Comparison of ENCODE assay signal across 30 cellular contexts in genomic region chr11:733072-733471, GRCh38.
"Had no signal": no experiment of that assay in that cellular context is flagged by ENCODE, and none has a peak within 500 bp of the region (broad histone marks: within the 10 kb centered on the region; RNA-seq: fewer than 3 reads in every experiment).

No MANE protein-coding gene starts in this region.

- H3K4me3 ChIP-seq: colonic mucosa, gastrocnemius medialis, left lung, mucosa of descending colon, neural progenitor cell, ovary, psoas muscle, skin epidermis, spleen, thoracic aorta, tibial nerve, upper lobe of right lung, uterus had no signal

- H3K9me3 Mint-ChIP-seq: dendritic cell treated with granulocyte-macrophage colony-stimulating factor and Interleukin-4, amounts not matched to agents 40 ng/mL and 50 ng/mL, for 4 days; mesothelial cell of epicardium; naive B cell; stimulated activated naive B cell treated with anti-CD40 and anti-IgM and Interleukin-4, amounts not matched to agents 10 μg/mL and 1 μg/mL and 100 μg/mL, for 72 hours; stimulated activated naive CD8-positive, alpha-beta T cell treated with anti-CD3 and anti-CD28 coated beads, Interleukin-15, Interleukin-2, amounts not matched to agents 100 ng/mL and 50 ng/mL, for 24 hours had no signal

- H3K4me1 Mint-ChIP-seq: endodermal cell had no signal

- H3K4me3 Mint-ChIP-seq: dendritic cell treated with granulocyte-macrophage colony-stimulating factor and Interleukin-4, amounts not matched to agents 40 ng/mL and 50 ng/mL, for 4 days; endodermal cell; mesothelial cell of epicardium; naive B cell; nephron; neural progenitor cell; stimulated activated naive B cell treated with anti-CD40 and anti-IgM and Interleukin-4, amounts not matched to agents 10 μg/mL and 1 μg/mL and 100 μg/mL, for 72 hours; stimulated activated naive CD8-positive, alpha-beta T cell treated with anti-CD3 and anti-CD28 coated beads, Interleukin-15, Interleukin-2, amounts not matched to agents 100 ng/mL and 50 ng/mL, for 24 hours had no signal

- DNase-seq: colonic mucosa; effector CD8-positive, alpha-beta T cell; endodermal cell; foreskin fibroblast; gastrocnemius medialis; head of caudate nucleus; left cardiac atrium; left lung; mesenchymal stem cell; mucosa of descending colon; naive B cell; nucleus accumbens; ovary; posterior cingulate gyrus; psoas muscle; spleen; stimulated activated naive B cell treated with anti-CD40 and anti-IgM and Interleukin-4, amounts not matched to agents 10 μg/mL and 1 μg/mL and 100 μg/mL, for 72 hours; upper lobe of right lung; uterus had no signal

- H3K36me3 ChIP-seq: colonic mucosa, gastrocnemius medialis, left lung, neural progenitor cell, ovary, spleen, thoracic aorta, tibial nerve, upper lobe of right lung, uterus had no signal

- ATAC-seq: esophagus mucosa; gastrocnemius medialis; left cardiac atrium; left lung; mucosa of descending colon; psoas muscle; right cardiac atrium; stimulated activated naive B cell treated with anti-CD40 and anti-IgM and Interleukin-4, amounts not matched to agents 10 μg/mL and 1 μg/mL and 100 μg/mL, for 72 hours; upper lobe of right lung had no signal

- H3K27ac Mint-ChIP-seq: dendritic cell treated with granulocyte-macrophage colony-stimulating factor and Interleukin-4, amounts not matched to agents 40 ng/mL and 50 ng/mL, for 4 days; endodermal cell; mesothelial cell of epicardium; naive B cell; nephron; neural progenitor cell; stimulated activated naive B cell treated with anti-CD40 and anti-IgM and Interleukin-4, amounts not matched to agents 10 μg/mL and 1 μg/mL and 100 μg/mL, for 72 hours; stimulated activated naive CD8-positive, alpha-beta T cell treated with anti-CD3 and anti-CD28 coated beads, Interleukin-15, Interleukin-2, amounts not matched to agents 100 ng/mL and 50 ng/mL, for 24 hours had no signal

- H3K4me1 ChIP-seq: neural progenitor cell had no signal

- H3K27me3 ChIP-seq: colonic mucosa, neural progenitor cell, ovary, tibial nerve, upper lobe of right lung, uterus had no signal

- H3K36me3 Mint-ChIP-seq: naive B cell; stimulated activated naive B cell treated with anti-CD40 and anti-IgM and Interleukin-4, amounts not matched to agents 10 μg/mL and 1 μg/mL and 100 μg/mL, for 72 hours had no signal

- H3K27ac ChIP-seq: colonic mucosa, epithelial cell of prostate, gastrocnemius medialis, left lung, neural progenitor cell, ovary, psoas muscle, skin epidermis, spleen, thoracic aorta, tibial nerve, upper lobe of right lung, uterus had no signal

- H3K9me3 ChIP-seq: colonic mucosa, gastrocnemius medialis, left lung, mucosa of descending colon, ovary, psoas muscle, spleen, thoracic aorta, tibial nerve, upper lobe of right lung, uterus had no signal
